ENCODE assay signal across 15 cellular contexts in the genomic region with DNA sequence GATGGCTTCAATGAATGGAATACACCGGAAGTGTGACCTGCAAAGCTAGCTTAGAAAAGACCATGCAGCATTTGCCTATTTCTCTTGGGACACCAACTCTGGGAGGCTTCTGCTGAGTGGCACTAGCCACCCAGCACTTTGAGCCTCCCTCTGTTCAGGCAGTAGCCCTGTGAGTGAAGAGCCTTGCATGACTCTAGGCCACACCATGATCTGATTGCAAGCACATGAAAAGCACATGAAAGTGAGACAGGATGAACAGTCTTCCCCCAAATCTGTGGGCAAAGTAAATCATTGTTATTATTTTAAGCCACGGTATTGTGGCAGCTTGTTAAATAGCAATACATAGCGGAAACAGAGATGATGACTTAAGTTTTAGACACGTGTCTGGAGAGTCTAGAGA. TPM values are rescaled to one million over a fixed set of nuclear protein-coding genes. Genes with fewer than 3 reads are reported as not detected.
DNase-seq lines count a peak whose midpoint lies in the region; ATAC-seq and TF ChIP-seq lines count a peak whose summit lies in the region.
"Had no signal": no experiment of that assay in that cellular context is flagged by ENCODE, and none has a peak within 500 bp of the region (broad histone marks: within the 10 kb centered on the region; RNA-seq: fewer than 3 reads in every experiment).

No MANE protein-coding gene starts in this region.

- peak overlapping the region; percentile 88 to 96 for H3K4me3 ChIP-seq in CD4-positive, alpha-beta memory T cell (ENCODE audit: low read length in 2 of 2)
- H3K4me3 ChIP-seq in foreskin fibroblast (ENCODE audit: low read depth in 1 of 2, low read length in 2 of 2), result no peak overlapping the region
- H3K4me3 ChIP-seq: right lobe of liver had no signal

- no peak overlapping the region for H3K4me3 Mint-ChIP-seq in CD4-positive, alpha-beta memory T cell
- H3K4me3 Mint-ChIP-seq: activated naive CD8-positive, alpha-beta T cell; stimulated activated naive CD8-positive, alpha-beta T cell treated with anti-CD3 and anti-CD28 coated beads, Interleukin-15, Interleukin-2, amounts not matched to agents 100 ng/mL and 50 ng/mL, for 24 hours had no signal

- peaks cover 6% of the 10 kb centered on the region for H3K36me3 ChIP-seq in CD4-positive, alpha-beta memory T cell (ENCODE audit: insufficient read depth, low read length)
- H3K36me3 ChIP-seq: right lobe of liver had no signal

- POLR2A ChIA-PET in CD4-positive, alpha-beta memory T cell (lab: Charles Lee; ENCODE audit: partially characterized antibody), result interaction anchor here (1.0 to 6.7 kb wide), 15 partner anchors 14 to 330 kb away, joined by 3 to 85 read pairs (median 6); partner anchors contain the start of genes LY9, SLAMF1 and TSTD1
- POLR2A ChIA-PET in GM10248 (lab: Yijun Ruan, JAX), result interaction anchor here (1.8 kb wide), 1 partner anchor 16 kb away, joined by 6 read pairs; no protein-coding TSS in a partner anchor

- H3K27ac Mint-ChIP-seq in CD4-positive, alpha-beta memory T cell, result no peak overlapping the region
- H3K27ac Mint-ChIP-seq: activated naive CD8-positive, alpha-beta T cell; stimulated activated naive CD8-positive, alpha-beta T cell treated with anti-CD3 and anti-CD28 coated beads, Interleukin-15, Interleukin-2, amounts not matched to agents 100 ng/mL and 50 ng/mL, for 24 hours had no signal

- no peaks in the 10 kb centered on the region for H3K27me3 ChIP-seq in CD4-positive, alpha-beta memory T cell (ENCODE audit: insufficient read depth, low read length)
- H3K27me3 ChIP-seq: right lobe of liver had no signal

- H3K36me3 Mint-ChIP-seq in CD4-positive, alpha-beta memory T cell, result peaks cover 23 to 33% of the 10 kb centered on the region in 2 donors

- intact Hi-C loops in CD4-positive, alpha-beta memory T cell (cut with micrococcal nuclease), result no loop called here
- intact Hi-C loops in left ventricle myocardium superior (cut with micrococcal nuclease), result no loop called here

- peak; percentile 31 for ATAC-seq in GM19023 (IDR thresholded peaks at IDR 0.05; ENCODE audit: unreplicated experiment)
- peak; percentile 45 for ATAC-seq in HG03342 (IDR thresholded peaks at IDR 0.05; ENCODE audit: unreplicated experiment)
- ATAC-seq in HG02840 (IDR thresholded peaks at IDR 0.05; ENCODE audit: low FRiP score, unreplicated experiment), result no peak
- no peak for ATAC-seq in left ventricle myocardium superior
- ATAC-seq: HCT116 had no signal

- peaks cover 20 to 44% (median 38%) of the 10 kb centered on the region in 4 donors for H3K4me1 Mint-ChIP-seq in CD4-positive, alpha-beta memory T cell

- H3K27me3 Mint-ChIP-seq in CD4-positive, alpha-beta memory T cell, result no peaks in the 10 kb centered on the region
- H3K27me3 Mint-ChIP-seq: activated naive CD8-positive, alpha-beta T cell; stimulated activated naive CD8-positive, alpha-beta T cell treated with anti-CD3 and anti-CD28 coated beads, Interleukin-15, Interleukin-2, amounts not matched to agents 100 ng/mL and 50 ng/mL, for 24 hours had no signal

- DNase-seq in CD4-positive, alpha-beta memory T cell, result peak; percentile 48 to 63 (median 53)
- DNase-seq in activated effector memory CD4-positive, alpha-beta T cell treated with Interleukin-2 at 50 U/mL for 16 hours, result peak; percentile 16
- DNase-seq in GM10248 (ENCODE audit: extremely low spot score), result no peak
- no peak for DNase-seq in left ventricle myocardium superior
- no peak for DNase-seq in foreskin fibroblast
- DNase-seq: kidney, right lobe of liver, Right ventricle myocardium superior had no signal

- no peak for TF ChIP-seq CTCF in GM10248 (IDR thresholded peaks at IDR 0.05; ENCODE audit: control extremely low read depth, extremely low read depth, low read depth, missing control alignments)
- no peak for TF ChIP-seq CTCF in foreskin fibroblast (IDR thresholded peaks at IDR 0.05; ENCODE audit: low read depth, low read length)

- no peaks in the 10 kb centered on the region for H3K9me3 Mint-ChIP-seq in CD4-positive, alpha-beta memory T cell
- H3K9me3 Mint-ChIP-seq: stimulated activated naive CD8-positive, alpha-beta T cell treated with anti-CD3 and anti-CD28 coated beads, Interleukin-15, Interleukin-2, amounts not matched to agents 100 ng/mL and 50 ng/mL, for 24 hours had no signal

- CTCF ChIA-PET in CD4-positive, alpha-beta memory T cell (lab: Charles Lee; ENCODE audit: partially characterized antibody), result interaction anchor here (1.0 to 4.7 kb wide), 12 partner anchors 16 to 282 kb away, joined by 3 to 43 read pairs (median 6); no protein-coding TSS in a partner anchor
- CTCF ChIA-PET in GM10248 (lab: Yijun Ruan, JAX), result interaction anchor here (0.8 to 3.7 kb wide), 10 partner anchors 8 to 245 kb away, joined by 3 to 30 read pairs (median 6); partner anchors contain the start of gene ITLN2

- H3K4me1 ChIP-seq in CD4-positive, alpha-beta memory T cell (ENCODE audit: insufficient read depth, low read length), result peaks cover 81% of the 10 kb centered on the region
- H3K4me1 ChIP-seq: right lobe of liver had no signal

- peak overlapping the region; percentile 96 for H3K27ac ChIP-seq in CD4-positive, alpha-beta memory T cell (ENCODE audit: low read depth, low read length)
- H3K27ac ChIP-seq: epithelial cell of prostate had no signal

- H3K9me3 ChIP-seq in CD4-positive, alpha-beta memory T cell (ENCODE audit: control insufficient read depth in 1 of 2, low read length in 2 of 2), result no peaks in the 10 kb centered on the region
- H3K9me3 ChIP-seq: right lobe of liver had no signal

RNA-seq across cellular contexts. Expression of gene CD48, which starts 2.8 kb away (rescaled TPM):
- 100 to 1,000 TPM; 301 to 329 TPM for total RNA-seq in CD4-positive, alpha-beta memory T cell
- polyA plus RNA-seq in CD4-positive, alpha-beta memory T cell, result 100 to 1,000 TPM; 228 to 246 TPM
- 2.4 TPM for total RNA-seq in left ventricle myocardium superior

RNA-seq across cellular contexts. Expression of gene SLAMF7, which starts 30.2 kb away (rescaled TPM):
- 1 to 10 TPM; 8.1 to 8.2 TPM for total RNA-seq in CD4-positive, alpha-beta memory T cell
- polyA plus RNA-seq in CD4-positive, alpha-beta memory T cell, result 1 to 10 TPM; 2.8 TPM
- total RNA-seq in left ventricle myocardium superior, result 0.50 TPM

Comparison
In these comparisons a context has a peak if more than half of its experiments do, and no peak if none do; other contexts are left out.
1. DNase-seq: peak in CD4-positive, alpha-beta memory T cell (5 of 5) and activated effector memory CD4-positive, alpha-beta T cell treated with Interleukin-2 at 50 U/mL for 16 hours (single experiment); none in GM10248 (single experiment), left ventricle myocardium superior (single experiment) and foreskin fibroblast (0 of 2).
2. H3K4me3 ChIP-seq: peak in CD4-positive, alpha-beta memory T cell (2 of 2); none in foreskin fibroblast (0 of 2).
3. ATAC-seq: peak in GM19023 (single experiment) and HG03342 (single experiment); none in HG02840 (single experiment) and left ventricle myocardium superior (single experiment).
4. RNA of gene CD48, which starts 2.8 kb away (total RNA-seq): 301 to 329 TPM in CD4-positive, alpha-beta memory T cell; 2.4 TPM in left ventricle myocardium superior (single experiment); every median in the first group is over 10 times any median in the second.